ENCODE assay signal across 2 cellular contexts in genomic region chr6:136158398-136158797, GRCh38.
TF ChIP-seq lines count a peak whose summit lies in the region.

No MANE protein-coding gene starts in this region.

TF ChIP-seq in liver, 16 proteins besides CTCF, POLR2A, EP300 and RAD21 (continued from another document):
- TF ChIP-seq, protein P1, sequence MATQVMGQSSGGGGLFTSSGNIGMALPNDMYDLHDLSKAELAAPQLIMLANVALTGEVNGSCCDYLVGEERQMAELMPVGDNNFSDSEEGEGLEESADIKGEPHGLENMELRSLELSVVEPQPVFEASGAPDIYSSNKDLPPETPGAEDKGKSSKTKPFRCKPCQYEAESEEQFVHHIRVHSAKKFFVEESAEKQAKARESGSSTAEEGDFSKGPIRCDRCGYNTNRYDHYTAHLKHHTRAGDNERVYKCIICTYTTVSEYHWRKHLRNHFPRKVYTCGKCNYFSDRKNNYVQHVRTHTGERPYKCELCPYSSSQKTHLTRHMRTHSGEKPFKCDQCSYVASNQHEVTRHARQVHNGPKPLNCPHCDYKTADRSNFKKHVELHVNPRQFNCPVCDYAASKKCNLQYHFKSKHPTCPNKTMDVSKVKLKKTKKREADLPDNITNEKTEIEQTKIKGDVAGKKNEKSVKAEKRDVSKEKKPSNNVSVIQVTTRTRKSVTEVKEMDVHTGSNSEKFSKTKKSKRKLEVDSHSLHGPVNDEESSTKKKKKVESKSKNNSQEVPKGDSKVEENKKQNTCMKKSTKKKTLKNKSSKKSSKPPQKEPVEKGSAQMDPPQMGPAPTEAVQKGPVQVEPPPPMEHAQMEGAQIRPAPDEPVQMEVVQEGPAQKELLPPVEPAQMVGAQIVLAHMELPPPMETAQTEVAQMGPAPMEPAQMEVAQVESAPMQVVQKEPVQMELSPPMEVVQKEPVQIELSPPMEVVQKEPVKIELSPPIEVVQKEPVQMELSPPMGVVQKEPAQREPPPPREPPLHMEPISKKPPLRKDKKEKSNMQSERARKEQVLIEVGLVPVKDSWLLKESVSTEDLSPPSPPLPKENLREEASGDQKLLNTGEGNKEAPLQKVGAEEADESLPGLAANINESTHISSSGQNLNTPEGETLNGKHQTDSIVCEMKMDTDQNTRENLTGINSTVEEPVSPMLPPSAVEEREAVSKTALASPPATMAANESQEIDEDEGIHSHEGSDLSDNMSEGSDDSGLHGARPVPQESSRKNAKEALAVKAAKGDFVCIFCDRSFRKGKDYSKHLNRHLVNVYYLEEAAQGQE (IDR thresholded peaks at IDR 0.05) = peak; percentile 26
- TF ChIP-seq EGR1 (IDR thresholded peaks at IDR 0.05; ENCODE audit: low read depth in 2 of 2) (no peak), GABPA (IDR thresholded peaks at IDR 0.05 in 1 of 2, conservative IDR thresholded peaks at IDR 0.05 in 1 of 2) (no peak), SP1 (IDR thresholded peaks at IDR 0.05) (peak; percentile 73), HNF4A (conservative IDR thresholded peaks at IDR 0.05) (peak; percentile 89 to 95), JUND (IDR thresholded peaks at IDR 0.05) (peak; percentile 56 to 66)
- TF ChIP-seq, protein P2, sequence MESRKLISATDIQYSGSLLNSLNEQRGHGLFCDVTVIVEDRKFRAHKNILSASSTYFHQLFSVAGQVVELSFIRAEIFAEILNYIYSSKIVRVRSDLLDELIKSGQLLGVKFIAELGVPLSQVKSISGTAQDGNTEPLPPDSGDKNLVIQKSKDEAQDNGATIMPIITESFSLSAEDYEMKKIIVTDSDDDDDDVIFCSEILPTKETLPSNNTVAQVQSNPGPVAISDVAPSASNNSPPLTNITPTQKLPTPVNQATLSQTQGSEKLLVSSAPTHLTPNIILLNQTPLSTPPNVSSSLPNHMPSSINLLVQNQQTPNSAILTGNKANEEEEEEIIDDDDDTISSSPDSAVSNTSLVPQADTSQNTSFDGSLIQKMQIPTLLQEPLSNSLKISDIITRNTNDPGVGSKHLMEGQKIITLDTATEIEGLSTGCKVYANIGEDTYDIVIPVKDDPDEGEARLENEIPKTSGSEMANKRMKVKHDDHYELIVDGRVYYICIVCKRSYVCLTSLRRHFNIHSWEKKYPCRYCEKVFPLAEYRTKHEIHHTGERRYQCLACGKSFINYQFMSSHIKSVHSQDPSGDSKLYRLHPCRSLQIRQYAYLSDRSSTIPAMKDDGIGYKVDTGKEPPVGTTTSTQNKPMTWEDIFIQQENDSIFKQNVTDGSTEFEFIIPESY (IDR thresholded peaks at IDR 0.05) = no peak
- TF ChIP-seq, protein P3, sequence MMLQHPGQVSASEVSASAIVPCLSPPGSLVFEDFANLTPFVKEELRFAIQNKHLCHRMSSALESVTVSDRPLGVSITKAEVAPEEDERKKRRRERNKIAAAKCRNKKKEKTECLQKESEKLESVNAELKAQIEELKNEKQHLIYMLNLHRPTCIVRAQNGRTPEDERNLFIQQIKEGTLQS (IDR thresholded peaks at IDR 0.05) = no peak

TF ChIP-seq in HepG2, 621 proteins besides CTCF, POLR2A, EP300 and RAD21 (continued from another document):
- no peak for TF ChIP-seq THAP9 (CRISPR knock-in tag; IDR thresholded peaks at IDR 0.05; ENCODE audit: borderline replicate concordance)
- no peak for TF ChIP-seq ZNF274 (CRISPR knock-in tag; IDR thresholded peaks at IDR 0.05)
- TF ChIP-seq HOMEZ (CRISPR knock-in tag; IDR thresholded peaks at IDR 0.05; ENCODE audit: low read depth) = no peak
- no peak for TF ChIP-seq NBN (conservative IDR thresholded peaks at IDR 0.05)
- no peak for TF ChIP-seq ZNF749 (CRISPR knock-in tag; IDR thresholded peaks at IDR 0.05; ENCODE audit: borderline replicate concordance)
- no peak for TF ChIP-seq RXRB (CRISPR knock-in tag; IDR thresholded peaks at IDR 0.05; ENCODE audit: borderline replicate concordance)
- TF ChIP-seq GTF2F1 (IDR thresholded peaks at IDR 0.05; ENCODE audit: low read length) = no peak
- no peak for TF ChIP-seq HMGA1 (CRISPR knock-in tag; conservative IDR thresholded peaks at IDR 0.05)
- TF ChIP-seq SMARCE1 (IDR thresholded peaks at IDR 0.05; ENCODE audit: borderline replicate concordance) = no peak
- no peak for TF ChIP-seq ZNF776 (CRISPR knock-in tag; IDR thresholded peaks at IDR 0.05)
- TF ChIP-seq, protein P4, sequence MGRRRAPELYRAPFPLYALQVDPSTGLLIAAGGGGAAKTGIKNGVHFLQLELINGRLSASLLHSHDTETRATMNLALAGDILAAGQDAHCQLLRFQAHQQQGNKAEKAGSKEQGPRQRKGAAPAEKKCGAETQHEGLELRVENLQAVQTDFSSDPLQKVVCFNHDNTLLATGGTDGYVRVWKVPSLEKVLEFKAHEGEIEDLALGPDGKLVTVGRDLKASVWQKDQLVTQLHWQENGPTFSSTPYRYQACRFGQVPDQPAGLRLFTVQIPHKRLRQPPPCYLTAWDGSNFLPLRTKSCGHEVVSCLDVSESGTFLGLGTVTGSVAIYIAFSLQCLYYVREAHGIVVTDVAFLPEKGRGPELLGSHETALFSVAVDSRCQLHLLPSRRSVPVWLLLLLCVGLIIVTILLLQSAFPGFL (CRISPR knock-in tag; IDR thresholded peaks at IDR 0.05) = no peak
- no peak for TF ChIP-seq ZNF724P (CRISPR knock-in tag; IDR thresholded peaks at IDR 0.05; ENCODE audit: borderline replicate concordance)
- TF ChIP-seq KDM4B (CRISPR knock-in tag; IDR thresholded peaks at IDR 0.05) = no peak
- TF ChIP-seq ZNF800 (CRISPR knock-in tag; IDR thresholded peaks at IDR 0.05) = no peak
- TF ChIP-seq ARNT (IDR thresholded peaks at IDR 0.05) = no peak
TF ChIP-seq in HepG2: peak in this region for 0.
